25 cellular contexts compared by ENCODE assay signal in genomic region chr20:33850159-33850558, GRCh38.
"Had no signal": no experiment of that assay in that cellular context is flagged by ENCODE, and none has a peak within 500 bp of the region (broad histone marks: within the 10 kb centered on the region; RNA-seq: fewer than 3 reads in every experiment).

No MANE protein-coding gene starts in this region.

- H3K9me3 ChIP-seq: Peyer's patch, SJSA1 had no signal

- H3K27ac Mint-ChIP-seq: activated CD8-positive, alpha-beta T cell treated with anti-CD3 and anti-CD28 coated beads, Interleukin-2, amount 10 ng/mL, durations not matched to agents 7 days and 5 days; activated naive CD4-positive, alpha-beta T cell treated with anti-CD3 and anti-CD28 coated beads, Interleukin-2, amount 50 U/mL, for 24 hours; T-helper 1 cell treated with Interleukin-12 subunit alpha and Interleukin-12 subunit beta and Interleukin-4 antibody, amounts not matched to agents 30 μg/mL and 1 μg/mL, for 36 hours; WTC11 had no signal

- H3K9me3 Mint-ChIP-seq: activated naive CD4-positive, alpha-beta T cell treated with anti-CD3 and anti-CD28 coated beads, Interleukin-2, amount 50 U/mL, for 24 hours; T-helper 1 cell treated with Interleukin-12 subunit alpha and Interleukin-12 subunit beta and Interleukin-4 antibody, amounts not matched to agents 30 μg/mL and 1 μg/mL, for 36 hours; WTC11 had no signal

- H3K27me3 ChIP-seq: Peyer's patch, SJSA1 had no signal

- ATAC-seq: activated CD8-positive, alpha-beta T cell treated with anti-CD3 and anti-CD28 coated beads, Interleukin-2, amount 10 ng/mL, durations not matched to agents 7 days and 5 days; SK-N-SH treated with all-trans-retinoic acid at 6 μM for 48 hours; WTC11 had no signal

- H3K27me3 Mint-ChIP-seq: activated naive CD4-positive, alpha-beta T cell treated with anti-CD3 and anti-CD28 coated beads, Interleukin-2, amount 50 U/mL, for 24 hours had no signal

- DNase-seq: activated CD4-positive, alpha-beta T cell treated with anti-CD3 and anti-CD28 coated beads for 48 hours; activated CD4-positive, alpha-beta T cell treated with anti-CD3 and anti-CD28 coated beads, Interleukin-2, amount 50 U/mL, for 4 hours; activated CD4-positive, CD25-positive, alpha-beta regulatory T cell treated with anti-CD3 and anti-CD28 coated beads, Interleukin-2, amount 50 U/mL, for 72 hours; activated CD8-positive, alpha-beta memory T cell treated with anti-CD3 and anti-CD28 coated beads, Interleukin-2, amount 50 U/mL, for 48 hours; activated CD8-positive, alpha-beta T cell treated with anti-CD3 and anti-CD28 coated beads, Interleukin-2, amount 10 ng/mL, durations not matched to agents 7 days and 5 days; activated T-cell treated with anti-CD3 and anti-CD28 coated beads, Interleukin-2, amount 50 U/mL, for 1 hour; cerebellar nuclear complex; MV-4-11; NCI-H1092 treated with DMSO at 0.1 percent for 48 hours; NCI-H1417 treated with DMSO at 0.1 percent for 48 hours; NCI-H1694; NCI-H2029 treated with DMSO at 0.1 percent for 48 hours; NCI-H510A treated with DMSO at 0.1 percent for 48 hours; NCI-H69; NK-92 treated with Interleukin-12 subunit alpha and Interleukin-12 subunit beta, amount 100 ng/mL, for 24 hours; OCI-M1; SHP77; SW 1271; T-helper 9 cell had no signal

- H3K4me3 Mint-ChIP-seq: activated CD8-positive, alpha-beta T cell treated with anti-CD3 and anti-CD28 coated beads, Interleukin-2, amount 10 ng/mL, durations not matched to agents 7 days and 5 days; activated naive CD4-positive, alpha-beta T cell treated with anti-CD3 and anti-CD28 coated beads, Interleukin-2, amount 50 U/mL, for 24 hours; T-helper 1 cell treated with Interleukin-12 subunit alpha and Interleukin-12 subunit beta and Interleukin-4 antibody, amounts not matched to agents 30 μg/mL and 1 μg/mL, for 36 hours; WTC11 had no signal

- H3K27ac ChIP-seq: Peyer's patch, SJSA1 had no signal

- H3K4me3 ChIP-seq: Peyer's patch, SJSA1 had no signal

- H3K4me1 ChIP-seq: SJSA1 had no signal
